1 cellular context compared by ENCODE assay signal in genomic region chr18:80033181-80034067, GRCh38.
A peak's percentile ranks its signal among the peaks of the same experiment; 100 is the strongest.
TF ChIP-seq lines count a peak whose summit lies in the region.

No MANE protein-coding gene starts in this region.

TF ChIP-seq in GM12878, 131 proteins besides CTCF, POLR2A, EP300 and RAD21 (continued from another document and continues in another):
- TF ChIP-seq, protein P1, sequence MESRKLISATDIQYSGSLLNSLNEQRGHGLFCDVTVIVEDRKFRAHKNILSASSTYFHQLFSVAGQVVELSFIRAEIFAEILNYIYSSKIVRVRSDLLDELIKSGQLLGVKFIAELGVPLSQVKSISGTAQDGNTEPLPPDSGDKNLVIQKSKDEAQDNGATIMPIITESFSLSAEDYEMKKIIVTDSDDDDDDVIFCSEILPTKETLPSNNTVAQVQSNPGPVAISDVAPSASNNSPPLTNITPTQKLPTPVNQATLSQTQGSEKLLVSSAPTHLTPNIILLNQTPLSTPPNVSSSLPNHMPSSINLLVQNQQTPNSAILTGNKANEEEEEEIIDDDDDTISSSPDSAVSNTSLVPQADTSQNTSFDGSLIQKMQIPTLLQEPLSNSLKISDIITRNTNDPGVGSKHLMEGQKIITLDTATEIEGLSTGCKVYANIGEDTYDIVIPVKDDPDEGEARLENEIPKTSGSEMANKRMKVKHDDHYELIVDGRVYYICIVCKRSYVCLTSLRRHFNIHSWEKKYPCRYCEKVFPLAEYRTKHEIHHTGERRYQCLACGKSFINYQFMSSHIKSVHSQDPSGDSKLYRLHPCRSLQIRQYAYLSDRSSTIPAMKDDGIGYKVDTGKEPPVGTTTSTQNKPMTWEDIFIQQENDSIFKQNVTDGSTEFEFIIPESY (IDR thresholded peaks at IDR 0.05) = 0 out of 2 replicates have a peak, but pooled peaks have one; percentile 35
- TF ChIP-seq YY1 (IDR thresholded peaks at IDR 0.05; ENCODE audit: low read depth, low read length) (no peak), KLF5 (IDR thresholded peaks at IDR 0.05; ENCODE audit: partially characterized antibody) (peak; percentile 54), FOXK2 (IDR thresholded peaks at IDR 0.05) (peak; percentile 43; the same call in 1 of the 2 replicates), E2F4 (IDR thresholded peaks at IDR 0.05; ENCODE audit: low read depth, low read length) (no peak), JUNB (IDR thresholded peaks at IDR 0.05) (no peak), NBN (IDR thresholded peaks at IDR 0.05) (peak; percentile 76), BMI1 (IDR thresholded peaks at IDR 0.05; ENCODE audit: borderline replicate concordance) (no peak), RUNX3 (IDR thresholded peaks at IDR 0.05; ENCODE audit: low read length) (peak; percentile 77), ZNF622 (IDR thresholded peaks at IDR 0.05) (no peak), PBX3 (IDR thresholded peaks at IDR 0.05; ENCODE audit: insufficient replicate concordance, low read depth, low read length) (peak; percentile 62), RBBP5 (conservative IDR thresholded peaks at IDR 0.05) (no peak), REST (IDR thresholded peaks at IDR 0.05; ENCODE audit: low read depth, low read length) (no peak), MYB (IDR thresholded peaks at IDR 0.05; ENCODE audit: borderline replicate concordance, low read depth, low read length) (no peak), IKZF2 (IDR thresholded peaks at IDR 0.05) (peak; percentile 63 to 65), HDGF (IDR thresholded peaks at IDR 0.05) (peak; percentile 71; the same call in 1 of the 2 replicates), CEBPB (IDR thresholded peaks at IDR 0.05; ENCODE audit: borderline replicate concordance in 1 of 2, low read depth in 2 of 2, low read length in 2 of 2) (no peak), MYC (IDR thresholded peaks at IDR 0.05; ENCODE audit: insufficient read depth, insufficient read length, insufficient replicate concordance, low read length, severe bottlenecking) (no peak), SUZ12 (IDR thresholded peaks at IDR 0.05; ENCODE audit: unreplicated experiment) (no peak), MXI1 (IDR thresholded peaks at IDR 0.05; ENCODE audit: low read depth, low read length) (peak; percentile 64; the same call in 1 of the 2 replicates), ZNF207 (IDR thresholded peaks at IDR 0.05; ENCODE audit: borderline replicate concordance) (no peak), BRCA1 (IDR thresholded peaks at IDR 0.05; ENCODE audit: low read depth, low read length) (no peak), SMAD5 (IDR thresholded peaks at IDR 0.05; ENCODE audit: low read depth) (no peak), ATF7 (IDR thresholded peaks at IDR 0.05; ENCODE audit: low read depth) (peak; percentile 54; the same call in 1 of the 2 replicates), STAT3 (IDR thresholded peaks at IDR 0.05; ENCODE audit: low read depth, low read length) (no peak), KDM1A (IDR thresholded peaks at IDR 0.05; ENCODE audit: borderline replicate concordance) (no peak), TCF3 (IDR thresholded peaks at IDR 0.05; ENCODE audit: borderline replicate concordance, insufficient read depth, low read depth, low read length) (no peak), RCOR1 (conservative IDR thresholded peaks at IDR 0.05; ENCODE audit: low read depth, low read length) (no peak), ZBED1 (IDR thresholded peaks at IDR 0.05; ENCODE audit: borderline replicate concordance) (no peak), CBX5 (IDR thresholded peaks at IDR 0.05; ENCODE audit: low read depth) (no peak), MEF2B (IDR thresholded peaks at IDR 0.05; ENCODE audit: partially characterized antibody, poor library complexity, severe bottlenecking) (peak; percentile 71), SRF (IDR thresholded peaks at IDR 0.05; ENCODE audit: low read depth in 2 of 2, low read length in 2 of 2) (no peak), IKZF1 (conservative IDR thresholded peaks at IDR 0.05) (peak; percentile 63), HCFC1 (IDR thresholded peaks at IDR 0.05; ENCODE audit: low read length) (no peak), ZNF384 (IDR thresholded peaks at IDR 0.05; ENCODE audit: borderline replicate concordance, low read depth, low read length) (no peak), BCL11A (IDR thresholded peaks at IDR 0.05; ENCODE audit: low read depth, low read length) (no peak), ASH2L (IDR thresholded peaks at IDR 0.05; ENCODE audit: borderline replicate concordance, low read depth) (no peak), ZNF24 (IDR thresholded peaks at IDR 0.05) (no peak), ETV6 (conservative IDR thresholded peaks at IDR 0.05 in 1 of 2, IDR thresholded peaks at IDR 0.05 in 1 of 2; ENCODE audit: borderline replicate concordance in 1 of 2, low read depth in 1 of 2) (no peak)
- TF ChIP-seq, protein P2, sequence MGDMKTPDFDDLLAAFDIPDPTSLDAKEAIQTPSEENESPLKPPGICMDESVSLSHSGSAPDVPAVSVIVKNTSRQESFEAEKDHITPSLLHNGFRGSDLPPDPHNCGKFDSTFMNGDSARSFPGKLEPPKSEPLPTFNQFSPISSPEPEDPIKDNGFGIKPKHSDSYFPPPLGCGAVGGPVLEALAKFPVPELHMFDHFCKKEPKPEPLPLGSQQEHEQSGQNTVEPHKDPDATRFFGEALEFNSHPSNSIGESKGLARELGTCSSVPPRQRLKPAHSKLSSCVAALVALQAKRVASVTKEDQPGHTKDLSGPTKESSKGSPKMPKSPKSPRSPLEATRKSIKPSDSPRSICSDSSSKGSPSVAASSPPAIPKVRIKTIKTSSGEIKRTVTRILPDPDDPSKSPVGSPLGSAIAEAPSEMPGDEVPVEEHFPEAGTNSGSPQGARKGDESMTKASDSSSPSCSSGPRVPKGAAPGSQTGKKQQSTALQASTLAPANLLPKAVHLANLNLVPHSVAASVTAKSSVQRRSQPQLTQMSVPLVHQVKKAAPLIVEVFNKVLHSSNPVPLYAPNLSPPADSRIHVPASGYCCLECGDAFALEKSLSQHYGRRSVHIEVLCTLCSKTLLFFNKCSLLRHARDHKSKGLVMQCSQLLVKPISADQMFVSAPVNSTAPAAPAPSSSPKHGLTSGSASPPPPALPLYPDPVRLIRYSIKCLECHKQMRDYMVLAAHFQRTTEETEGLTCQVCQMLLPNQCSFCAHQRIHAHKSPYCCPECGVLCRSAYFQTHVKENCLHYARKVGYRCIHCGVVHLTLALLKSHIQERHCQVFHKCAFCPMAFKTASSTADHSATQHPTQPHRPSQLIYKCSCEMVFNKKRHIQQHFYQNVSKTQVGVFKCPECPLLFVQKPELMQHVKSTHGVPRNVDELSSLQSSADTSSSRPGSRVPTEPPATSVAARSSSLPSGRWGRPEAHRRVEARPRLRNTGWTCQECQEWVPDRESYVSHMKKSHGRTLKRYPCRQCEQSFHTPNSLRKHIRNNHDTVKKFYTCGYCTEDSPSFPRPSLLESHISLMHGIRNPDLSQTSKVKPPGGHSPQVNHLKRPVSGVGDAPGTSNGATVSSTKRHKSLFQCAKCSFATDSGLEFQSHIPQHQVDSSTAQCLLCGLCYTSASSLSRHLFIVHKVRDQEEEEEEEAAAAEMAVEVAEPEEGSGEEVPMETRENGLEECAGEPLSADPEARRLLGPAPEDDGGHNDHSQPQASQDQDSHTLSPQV (IDR thresholded peaks at IDR 0.05) = no peak
- TF ChIP-seq, protein P3, sequence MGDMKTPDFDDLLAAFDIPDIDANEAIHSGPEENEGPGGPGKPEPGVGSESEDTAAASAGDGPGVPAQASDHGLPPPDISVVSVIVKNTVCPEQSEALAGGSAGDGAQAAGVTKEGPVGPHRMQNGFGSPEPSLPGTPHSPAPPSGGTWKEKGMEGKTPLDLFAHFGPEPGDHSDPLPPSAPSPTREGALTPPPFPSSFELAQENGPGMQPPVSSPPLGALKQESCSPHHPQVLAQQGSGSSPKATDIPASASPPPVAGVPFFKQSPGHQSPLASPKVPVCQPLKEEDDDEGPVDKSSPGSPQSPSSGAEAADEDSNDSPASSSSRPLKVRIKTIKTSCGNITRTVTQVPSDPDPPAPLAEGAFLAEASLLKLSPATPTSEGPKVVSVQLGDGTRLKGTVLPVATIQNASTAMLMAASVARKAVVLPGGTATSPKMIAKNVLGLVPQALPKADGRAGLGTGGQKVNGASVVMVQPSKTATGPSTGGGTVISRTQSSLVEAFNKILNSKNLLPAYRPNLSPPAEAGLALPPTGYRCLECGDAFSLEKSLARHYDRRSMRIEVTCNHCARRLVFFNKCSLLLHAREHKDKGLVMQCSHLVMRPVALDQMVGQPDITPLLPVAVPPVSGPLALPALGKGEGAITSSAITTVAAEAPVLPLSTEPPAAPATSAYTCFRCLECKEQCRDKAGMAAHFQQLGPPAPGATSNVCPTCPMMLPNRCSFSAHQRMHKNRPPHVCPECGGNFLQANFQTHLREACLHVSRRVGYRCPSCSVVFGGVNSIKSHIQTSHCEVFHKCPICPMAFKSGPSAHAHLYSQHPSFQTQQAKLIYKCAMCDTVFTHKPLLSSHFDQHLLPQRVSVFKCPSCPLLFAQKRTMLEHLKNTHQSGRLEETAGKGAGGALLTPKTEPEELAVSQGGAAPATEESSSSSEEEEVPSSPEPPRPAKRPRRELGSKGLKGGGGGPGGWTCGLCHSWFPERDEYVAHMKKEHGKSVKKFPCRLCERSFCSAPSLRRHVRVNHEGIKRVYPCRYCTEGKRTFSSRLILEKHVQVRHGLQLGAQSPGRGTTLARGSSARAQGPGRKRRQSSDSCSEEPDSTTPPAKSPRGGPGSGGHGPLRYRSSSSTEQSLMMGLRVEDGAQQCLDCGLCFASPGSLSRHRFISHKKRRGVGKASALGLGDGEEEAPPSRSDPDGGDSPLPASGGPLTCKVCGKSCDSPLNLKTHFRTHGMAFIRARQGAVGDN (IDR thresholded peaks at IDR 0.05) = peak; percentile 73
- TF ChIP-seq, protein P4, sequence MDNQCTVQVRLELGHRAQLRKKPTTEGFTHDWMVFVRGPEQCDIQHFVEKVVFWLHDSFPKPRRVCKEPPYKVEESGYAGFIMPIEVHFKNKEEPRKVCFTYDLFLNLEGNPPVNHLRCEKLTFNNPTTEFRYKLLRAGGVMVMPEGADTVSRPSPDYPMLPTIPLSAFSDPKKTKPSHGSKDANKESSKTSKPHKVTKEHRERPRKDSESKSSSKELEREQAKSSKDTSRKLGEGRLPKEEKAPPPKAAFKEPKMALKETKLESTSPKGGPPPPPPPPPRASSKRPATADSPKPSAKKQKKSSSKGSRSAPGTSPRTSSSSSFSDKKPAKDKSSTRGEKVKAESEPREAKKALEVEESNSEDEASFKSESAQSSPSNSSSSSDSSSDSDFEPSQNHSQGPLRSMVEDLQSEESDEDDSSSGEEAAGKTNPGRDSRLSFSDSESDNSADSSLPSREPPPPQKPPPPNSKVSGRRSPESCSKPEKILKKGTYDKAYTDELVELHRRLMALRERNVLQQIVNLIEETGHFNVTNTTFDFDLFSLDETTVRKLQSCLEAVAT (IDR thresholded peaks at IDR 0.05) = peak; percentile 94
- TF ChIP-seq, protein P5, sequence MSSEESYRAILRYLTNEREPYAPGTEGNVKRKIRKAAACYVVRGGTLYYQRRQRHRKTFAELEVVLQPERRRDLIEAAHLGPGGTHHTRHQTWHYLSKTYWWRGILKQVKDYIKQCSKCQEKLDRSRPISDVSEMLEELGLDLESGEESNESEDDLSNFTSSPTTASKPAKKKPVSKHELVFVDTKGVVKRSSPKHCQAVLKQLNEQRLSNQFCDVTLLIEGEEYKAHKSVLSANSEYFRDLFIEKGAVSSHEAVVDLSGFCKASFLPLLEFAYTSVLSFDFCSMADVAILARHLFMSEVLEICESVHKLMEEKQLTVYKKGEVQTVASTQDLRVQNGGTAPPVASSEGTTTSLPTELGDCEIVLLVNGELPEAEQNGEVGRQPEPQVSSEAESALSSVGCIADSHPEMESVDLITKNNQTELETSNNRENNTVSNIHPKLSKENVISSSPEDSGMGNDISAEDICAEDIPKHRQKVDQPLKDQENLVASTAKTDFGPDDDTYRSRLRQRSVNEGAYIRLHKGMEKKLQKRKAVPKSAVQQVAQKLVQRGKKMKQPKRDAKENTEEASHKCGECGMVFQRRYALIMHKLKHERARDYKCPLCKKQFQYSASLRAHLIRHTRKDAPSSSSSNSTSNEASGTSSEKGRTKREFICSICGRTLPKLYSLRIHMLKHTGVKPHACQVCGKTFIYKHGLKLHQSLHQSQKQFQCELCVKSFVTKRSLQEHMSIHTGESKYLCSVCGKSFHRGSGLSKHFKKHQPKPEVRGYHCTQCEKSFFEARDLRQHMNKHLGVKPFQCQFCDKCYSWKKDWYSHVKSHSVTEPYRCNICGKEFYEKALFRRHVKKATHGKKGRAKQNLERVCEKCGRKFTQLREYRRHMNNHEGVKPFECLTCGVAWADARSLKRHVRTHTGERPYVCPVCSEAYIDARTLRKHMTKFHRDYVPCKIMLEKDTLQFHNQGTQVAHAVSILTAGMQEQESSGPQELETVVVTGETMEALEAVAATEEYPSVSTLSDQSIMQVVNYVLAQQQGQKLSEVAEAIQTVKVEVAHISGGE (CRISPR knock-in tag; IDR thresholded peaks at IDR 0.05) = no peak
